In genomic region chr22:28442951-28443876, GRCh38 we compare ENCODE assay signal across 8 cellular contexts.
DNase-seq lines count a peak whose midpoint lies in the region; ATAC-seq and TF ChIP-seq lines count a peak whose summit lies in the region.

No MANE protein-coding gene starts in this region.

- POLR2A ChIA-PET in activated CD8-positive, alpha-beta T cell treated with anti-CD3 and anti-CD28 coated beads, Interleukin-2, amount 10 ng/mL, durations not matched to agents 7 days and 5 days (lab: Charles Lee), result interaction anchor here (0.5 kb wide), 1 partner anchor 386 kb away, joined by 4 read pairs; no protein-coding TSS in a partner anchor

- peak overlapping the region; percentile 56 for H3K27ac ChIP-seq in stomach smooth muscle (ENCODE audit: low read length)

- CTCF ChIA-PET in activated CD8-positive, alpha-beta T cell treated with anti-CD3 and anti-CD28 coated beads, Interleukin-2, amount 10 ng/mL, durations not matched to agents 7 days and 5 days (lab: Charles Lee), result interaction anchor here (1.0 to 4.3 kb wide), 12 partner anchors 39 to 562 kb away, joined by 3 to 26 read pairs (median 4); no protein-coding TSS in a partner anchor

- no peaks in the 10 kb centered on the region for H3K36me3 Mint-ChIP-seq in activated CD8-positive, alpha-beta T cell treated with anti-CD3 and anti-CD28 coated beads, Interleukin-2, amount 10 ng/mL, durations not matched to agents 7 days and 5 days (ENCODE audit: low read depth)
- no peaks in the 10 kb centered on the region for H3K36me3 Mint-ChIP-seq in memory B cell

- H3K27me3 ChIP-seq in BE2C, result no peaks in the 10 kb centered on the region
- H3K27me3 ChIP-seq in stomach smooth muscle (ENCODE audit: control insufficient read depth in 1 of 2, insufficient read depth in 2 of 2, low read length in 2 of 2), result no peaks in the 10 kb centered on the region

- H3K4me1 ChIP-seq in BE2C (peaks cover 9% of the 10 kb centered on the region; the same call in 1 of the 2 replicates), stomach smooth muscle (ENCODE audit: control insufficient read depth, insufficient read depth, low read length) (peaks cover 9% of the 10 kb centered on the region)

- H3K4me1 Mint-ChIP-seq in activated CD8-positive, alpha-beta T cell treated with anti-CD3 and anti-CD28 coated beads, Interleukin-2, amount 10 ng/mL, durations not matched to agents 7 days and 5 days (ENCODE audit: low read depth), result peaks cover 18% of the 10 kb centered on the region
- H3K4me1 Mint-ChIP-seq in memory B cell, result peaks cover 4% of the 10 kb centered on the region

- TF ChIP-seq CTCF in BE2C (IDR thresholded peaks at IDR 0.05; ENCODE audit: low read depth, low read length), result no peak

- no peaks in the 10 kb centered on the region for H3K9me3 Mint-ChIP-seq in activated CD8-positive, alpha-beta T cell treated with anti-CD3 and anti-CD28 coated beads, Interleukin-2, amount 10 ng/mL, durations not matched to agents 7 days and 5 days (ENCODE audit: insufficient read depth)
- no peaks in the 10 kb centered on the region for H3K9me3 Mint-ChIP-seq in memory B cell

- ATAC-seq in activated CD8-positive, alpha-beta T cell treated with anti-CD3 and anti-CD28 coated beads, Interleukin-2, amount 10 ng/mL, durations not matched to agents 7 days and 5 days, result no peak
- ATAC-seq in esophagus mucosa (peak; percentile 71), memory B cell (ENCODE audit: low read depth) (no peak)

- no peak overlapping the region for H3K27ac Mint-ChIP-seq in activated CD8-positive, alpha-beta T cell treated with anti-CD3 and anti-CD28 coated beads, Interleukin-2, amount 10 ng/mL, durations not matched to agents 7 days and 5 days
- H3K27ac Mint-ChIP-seq in memory B cell, result no peak overlapping the region

- peaks cover 26% of the 10 kb centered on the region for H3K27me3 Mint-ChIP-seq in activated CD8-positive, alpha-beta T cell treated with anti-CD3 and anti-CD28 coated beads, Interleukin-2, amount 10 ng/mL, durations not matched to agents 7 days and 5 days (ENCODE audit: low read depth)
- peaks cover 8% of the 10 kb centered on the region for H3K27me3 Mint-ChIP-seq in memory B cell

- peak overlapping the region; percentile 70 to 81 for H3K9ac ChIP-seq in stomach smooth muscle (ENCODE audit: low read length in 2 of 2)

- peak; percentile 39 for TF ChIP-seq RAD21 in Ishikawa (IDR thresholded peaks at IDR 0.05; ENCODE audit: low read depth)

- H3K36me3 ChIP-seq in BE2C (no peaks in the 10 kb centered on the region), stomach smooth muscle (ENCODE audit: control insufficient read depth in 2 of 2, insufficient read depth in 2 of 2, low read length in 2 of 2) (no peaks in the 10 kb centered on the region)

- DNase-seq in BE2C (peak; percentile 64), memory B cell (ENCODE audit: low spot score in 2 of 2) (no peak), T-helper 9 cell (no peak)
- DNase-seq in activated CD8-positive, alpha-beta T cell treated with anti-CD3 and anti-CD28 coated beads, Interleukin-2, amount 10 ng/mL, durations not matched to agents 7 days and 5 days, result peak; percentile 37
- no peak for DNase-seq in effector CD4-positive, alpha-beta T cell

- peak overlapping the region; percentile 85 for H3K4me3 ChIP-seq in BE2C (ENCODE audit: low read depth, low read length)
- H3K4me3 ChIP-seq in stomach smooth muscle (ENCODE audit: low read length in 2 of 2), result peak overlapping the region; percentile 83 to 87

- H3K9me3 ChIP-seq in BE2C, result no peaks in the 10 kb centered on the region
- no peaks in the 10 kb centered on the region for H3K9me3 ChIP-seq in stomach smooth muscle (ENCODE audit: control insufficient read depth in 2 of 2, low read length in 2 of 2)

- TF ChIP-seq EP300 in Ishikawa (IDR thresholded peaks at IDR 0.05; ENCODE audit: borderline replicate concordance), result peak; percentile 15; the same call in 1 of the 2 replicates

- H3K4me3 Mint-ChIP-seq in activated CD8-positive, alpha-beta T cell treated with anti-CD3 and anti-CD28 coated beads, Interleukin-2, amount 10 ng/mL, durations not matched to agents 7 days and 5 days, result peak overlapping the region; percentile 68
- H3K4me3 Mint-ChIP-seq in memory B cell, result peak overlapping the region; percentile 54

TF ChIP-seq in Ishikawa, 13 proteins besides CTCF, POLR2A, EP300 and RAD21:
- TF ChIP-seq EGR1 (IDR thresholded peaks at IDR 0.05), result no peak
- peak; percentile 34; the same call in 1 of the 2 replicates for TF ChIP-seq YY1 (IDR thresholded peaks at IDR 0.05; ENCODE audit: low read depth)
- no peak for TF ChIP-seq TEAD4 (IDR thresholded peaks at IDR 0.05)
- no peak for TF ChIP-seq USF1 (IDR thresholded peaks at IDR 0.05)
- no peak for TF ChIP-seq CREB1 (IDR thresholded peaks at IDR 0.05; ENCODE audit: low read depth)
- TF ChIP-seq TCF12 (IDR thresholded peaks at IDR 0.05; ENCODE audit: low read depth), result no peak
- peak; percentile 65 for TF ChIP-seq TAF1 (IDR thresholded peaks at IDR 0.05; ENCODE audit: low read depth)
- 0 out of 2 replicates have a peak, but pooled peaks have one; percentile 4 for TF ChIP-seq CEBPB (IDR thresholded peaks at IDR 0.05)
- TF ChIP-seq FOXM1 (IDR thresholded peaks at IDR 0.05; ENCODE audit: borderline replicate concordance, low read depth), result 0 out of 2 replicates have a peak, but pooled peaks have one; percentile 43
- peak; percentile 76; the same call in 1 of the 2 replicates for TF ChIP-seq MAX (IDR thresholded peaks at IDR 0.05)
- TF ChIP-seq NFIC (IDR thresholded peaks at IDR 0.05), result peak; percentile 57; the same call in 1 of the 2 replicates
- TF ChIP-seq REST (IDR thresholded peaks at IDR 0.05; ENCODE audit: low read depth), result no peak
- peak; percentile 62; the same call in 1 of the 2 replicates for TF ChIP-seq ZBTB7A (IDR thresholded peaks at IDR 0.05; ENCODE audit: low read depth)

Comparison
In these comparisons a context has a peak if more than half of its experiments do, and no peak if none do; other contexts are left out.
1. DNase-seq: peak in BE2C (single experiment) and activated CD8-positive, alpha-beta T cell treated with anti-CD3 and anti-CD28 coated beads, Interleukin-2, amount 10 ng/mL, durations not matched to agents 7 days and 5 days (single experiment); none in memory B cell (0 of 2), effector CD4-positive, alpha-beta T cell (single experiment) and T-helper 9 cell (single experiment).